8 cellular contexts compared by ENCODE assay signal in the genomic region with DNA sequence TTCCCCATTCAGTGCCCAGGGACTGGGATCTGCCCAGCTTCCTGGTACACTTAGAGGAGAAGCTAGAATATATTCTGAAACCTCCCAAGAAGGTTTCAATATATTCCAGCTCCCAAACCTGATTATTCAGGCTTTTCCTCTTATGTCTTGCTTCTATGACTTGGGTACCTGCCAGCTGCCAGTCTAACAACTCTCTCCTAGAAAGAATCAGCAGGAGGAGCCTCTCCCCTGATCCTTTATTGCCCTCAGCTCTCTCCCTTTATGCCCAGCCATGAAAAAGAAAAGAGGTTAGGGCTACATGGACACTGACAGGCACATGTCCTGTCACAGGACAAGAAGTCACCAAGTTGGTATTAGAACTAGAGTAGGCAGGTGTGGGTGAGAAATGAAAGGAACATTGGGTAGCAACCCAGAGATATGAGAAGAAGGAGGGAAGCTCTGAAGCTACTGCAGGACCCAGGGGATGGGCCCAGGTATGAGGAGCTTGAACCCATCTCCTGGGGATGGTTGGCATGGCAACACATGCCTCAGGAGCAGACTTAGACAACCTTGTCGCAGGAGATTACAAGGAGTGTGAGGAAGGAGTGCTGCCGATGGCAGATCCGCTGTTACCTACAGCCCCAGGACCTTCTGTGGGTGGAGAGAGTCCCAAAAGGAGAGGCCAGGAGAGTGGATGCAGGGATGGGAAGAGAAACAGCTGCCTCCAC. TPM values are rescaled to one million over a fixed set of nuclear protein-coding genes. Genes with fewer than 3 reads are reported as not detected.
A peak's percentile ranks its signal among the peaks of the same experiment; 100 is the strongest.
DNase-seq lines count a peak whose midpoint lies in the region; ATAC-seq and TF ChIP-seq lines count a peak whose summit lies in the region.

No MANE protein-coding gene starts in this region.

- no peaks in the 10 kb centered on the region for H4K20me1 ChIP-seq in HCT116 (ENCODE audit: insufficient read depth)

- no peak for TF ChIP-seq RAD21 in HCT116 (IDR thresholded peaks at IDR 0.05; ENCODE audit: low read depth)

- no peaks in the 10 kb centered on the region for H3K79me2 ChIP-seq in HCT116 (ENCODE audit: insufficient read depth, low read length)

- H3K9ac ChIP-seq in HCT116 (ENCODE audit: low read length) (peak overlapping the region; percentile 78), adipocyte (ENCODE audit: low read length) (peak overlapping the region; percentile 94)

- H3K4me3 ChIP-seq in HCT116 (replicated peaks in 1 of 2; ENCODE audit: low read depth in 1 of 2, low read length in 2 of 2) (peak overlapping the region; percentile 60 to 92), adipocyte (ENCODE audit: low read length) (peak overlapping the region; percentile 91), lower lobe of right lung (peak overlapping the region; percentile 94)

- H3K9me2 ChIP-seq in HCT116 (ENCODE audit: insufficient read depth) = no peaks in the 10 kb centered on the region

- POLR2A ChIA-PET in HCT116 (lab: Charles Lee) = interaction anchor here (0.7 to 1.4 kb wide), 2 partner anchors 27 to 36 kb away, joined by 4 to 6 read pairs; a partner anchor contains a TSS

- H3K9me3 ChIP-seq in HCT116 (ENCODE audit: control insufficient read depth in 1 of 2, insufficient read depth in 1 of 2, low read depth in 1 of 2, low read length in 2 of 2) (no peaks in the 10 kb centered on the region), adipocyte (ENCODE audit: control insufficient read depth, low read length) (no peaks in the 10 kb centered on the region), lower lobe of right lung (no peaks in the 10 kb centered on the region)

- H3K36me3 ChIP-seq in HCT116 (ENCODE audit: control insufficient read depth in 1 of 2, insufficient read depth in 2 of 2, low read length in 2 of 2) (no peaks in the 10 kb centered on the region), adipocyte (ENCODE audit: control insufficient read depth, insufficient read depth, low read length, severe bottlenecking) (no peaks in the 10 kb centered on the region), lower lobe of right lung (no peaks in the 10 kb centered on the region)

- no peak for TF ChIP-seq CTCF in 22Rv1 (IDR thresholded peaks at IDR 0.05)
- TF ChIP-seq CTCF in HCT116 (IDR thresholded peaks at IDR 0.05 in 2 of 3, conservative IDR thresholded peaks at IDR 0.05 in 1 of 3; ENCODE audit: borderline replicate concordance in 1 of 3, insufficient read depth in 1 of 3, low read depth in 2 of 3, low read length in 2 of 3) = no peak
- TF ChIP-seq CTCF in lower lobe of right lung (IDR thresholded peaks at IDR 0.05) = no peak

- CTCF ChIA-PET in HCT116 (lab: Charles Lee) = interaction anchor here (0.7 to 1.9 kb wide), 9 partner anchors 11 to 172 kb away, joined by 3 to 17 read pairs (median 4); a partner anchor contains a TSS

- peak overlapping the region; percentile 100 for H3K4me2 ChIP-seq in HCT116 (ENCODE audit: low read length)

- H3K27ac ChIP-seq in 22Rv1 (peak overlapping the region; percentile 97), HCT116 (ENCODE audit: low read depth, low read length) (peak overlapping the region; percentile 84; the same call in 1 of the 2 replicates), lower lobe of right lung (peak overlapping the region; percentile 93)

- TF ChIP-seq POLR2A in HCT116 (IDR thresholded peaks at IDR 0.05; ENCODE audit: borderline replicate concordance, extremely low read depth, insufficient read depth, insufficient read length) = no peak

- peaks cover 22 to 47% of the 10 kb centered on the region in 2 experiments for H3K4me1 ChIP-seq in HCT116 (ENCODE audit: control insufficient read depth in 1 of 2, insufficient read depth in 2 of 2, low read length in 2 of 2)
- peaks cover 35% of the 10 kb centered on the region for H3K4me1 ChIP-seq in adipocyte (ENCODE audit: control insufficient read depth, insufficient read depth, low read length)
- H3K4me1 ChIP-seq in lower lobe of right lung = peaks cover 42% of the 10 kb centered on the region

- no peaks in the 10 kb centered on the region for H3K27me3 ChIP-seq in HCT116 (ENCODE audit: insufficient read depth, low read length)
- H3K27me3 ChIP-seq in adipocyte (replicated peaks; ENCODE audit: control insufficient read depth, insufficient read depth, low read length) = no peaks in the 10 kb centered on the region
- H3K27me3 ChIP-seq in lower lobe of right lung (ENCODE audit: low read depth) = no peaks in the 10 kb centered on the region

- intact Hi-C loops in HCT116 (cut with micrococcal nuclease) = no loop called here
- intact Hi-C loops in lower lobe of right lung (cut with DNase I) = no loop called here

- RAD21 ChIA-PET in HCT116 (lab: Charles Lee; ENCODE audit: low non-redundant PET in 1 of 2, low total read pairs in 2 of 2, uncharacterized antibody in 2 of 2, unreplicated experiment in 2 of 2) = interaction anchor here in 1 of 2 experiments (1.4 kb wide), 1 partner anchor 172 kb away, joined by 3 read pairs; no protein-coding TSS in a partner anchor

- BruUV-seq in HCT116 (replicated peaks; lab: Mats Ljungman, UMichigan) = no TSS peak

- no peak for DNase-seq in HCT116 (ENCODE audit: low read depth, low spot score)
- peak; percentile 30 for DNase-seq in adipocyte (ENCODE audit: low read depth)
- DNase-seq in lower lobe of right lung = no peak
- no peak for DNase-seq in AML-193 (lab: John Stamatoyannopoulos, UW)
- no peak for DNase-seq in activated effector memory CD4-positive, alpha-beta T cell treated with Interleukin-2 at 50 U/mL for 16 hours

- H2AFZ ChIP-seq in HCT116 (ENCODE audit: low read depth, low read length, poor library complexity, severe bottlenecking) = no peak overlapping the region

- ATAC-seq in HCT116 (no peak), lower lobe of right lung (no peak), HG02763 (IDR thresholded peaks at IDR 0.05; ENCODE audit: unreplicated experiment) (no peak), GM21447 (IDR thresholded peaks at IDR 0.05; ENCODE audit: unreplicated experiment) (no peak)

TF ChIP-seq in HCT116, 20 proteins besides CTCF, POLR2A, EP300 and RAD21:
- TF ChIP-seq SP1 (IDR thresholded peaks at IDR 0.05; ENCODE audit: low read depth) (no peak), JUND (IDR thresholded peaks at IDR 0.05) (no peak), EZH2phosphoT487 (IDR thresholded peaks at IDR 0.05; ENCODE audit: borderline replicate concordance) (no peak), ZFX (IDR thresholded peaks at IDR 0.05) (no peak)

RNA-seq across cellular contexts. Expression of a gene that starts 2.0 kb away (rescaled TPM):
- total RNA-seq in HCT116 (2021; ENCODE audit: unreplicated experiment) = 22.0 TPM
- 27.9 and 29.4 TPM in 2 replicates for polyA plus RNA-seq in HCT116 (2012)
- total RNA-seq in lower lobe of right lung = 23.5 TPM

RNA-seq across cellular contexts. Expression of a gene that starts 27.4 kb away (rescaled TPM):
- total RNA-seq in HCT116 (2021; ENCODE audit: unreplicated experiment) (24.9 TPM), lower lobe of right lung (42.7 TPM)
- 21.3 and 21.6 TPM in 2 replicates for polyA plus RNA-seq in HCT116 (2012)

RNA-seq across cellular contexts. Expression of a gene that starts 35.7 kb away (rescaled TPM):
- total RNA-seq in HCT116 (2021; ENCODE audit: unreplicated experiment) = 75.0 TPM
- polyA plus RNA-seq in HCT116 (2012) = 52.7 TPM in 2 replicates
- total RNA-seq in lower lobe of right lung = 76.8 TPM

RNA-seq across cellular contexts. Expression of a gene that starts 49.4 kb away (rescaled TPM):
- total RNA-seq in HCT116 (2021; ENCODE audit: unreplicated experiment) (2.0 TPM), lower lobe of right lung (5.9 TPM)
- 2.1 and 2.5 TPM in 2 replicates for polyA plus RNA-seq in HCT116 (2012)
